ENCODE assay signal across 16 cellular contexts in genomic region chrX:88605222-88605583, GRCh38.
"Had no signal": no experiment of that assay in that cellular context is flagged by ENCODE, and none has a peak within 500 bp of the region (broad histone marks: within the 10 kb centered on the region; RNA-seq: fewer than 3 reads in every experiment).

No MANE protein-coding gene starts in this region.

- H3K27ac ChIP-seq: epithelial cell of prostate, esophagus muscularis mucosa, gastrocnemius medialis, heart right ventricle, left lung, lower lobe of right lung, neutrophil, uterus had no signal

- H3K9me3 ChIP-seq: esophagus muscularis mucosa, gastrocnemius medialis, left lung, lower lobe of right lung, neutrophil, uterus had no signal

- DNase-seq: effector memory CD4-positive, alpha-beta T cell; gastrocnemius medialis; heart right ventricle; islet precursor cell; left lung; lower lobe of right lung; midbrain; small intestine; stimulated activated CD4-positive, alpha-beta T cell treated with anti-CD3 and anti-CD28 coated beads, Interleukin-12 subunit alpha, Interleukin-12 subunit beta, amount 100 ng/mL, for 4 hours; stimulated activated naive CD4-positive, alpha-beta T cell; uterus had no signal

- H3K4me3 Mint-ChIP-seq: memory B cell; natural killer cell treated with Interleukin-12 subunit alpha and Interleukin-12 subunit beta and Interleukin-15 and Interleukin-18, amount 100 ng/mL, for 72 hours had no signal

- H3K4me1 ChIP-seq: esophagus muscularis mucosa, gastrocnemius medialis, heart right ventricle, left lung, lower lobe of right lung, uterus had no signal

- ATAC-seq: gastrocnemius medialis; heart right ventricle; left lung; lower lobe of right lung; natural killer cell treated with Interleukin-12 subunit alpha and Interleukin-12 subunit beta and Interleukin-15 and Interleukin-18, amount 100 ng/mL, for 72 hours had no signal

- H3K27ac Mint-ChIP-seq: memory B cell; natural killer cell treated with Interleukin-12 subunit alpha and Interleukin-12 subunit beta and Interleukin-15 and Interleukin-18, amount 100 ng/mL, for 72 hours had no signal

- H3K4me3 ChIP-seq: esophagus muscularis mucosa, gastrocnemius medialis, heart right ventricle, left lung, lower lobe of right lung, uterus had no signal

- H3K36me3 ChIP-seq: esophagus muscularis mucosa, gastrocnemius medialis, heart right ventricle, left lung, lower lobe of right lung, neutrophil, uterus had no signal

- H3K36me3 Mint-ChIP-seq: memory B cell; natural killer cell treated with Interleukin-12 subunit alpha and Interleukin-12 subunit beta and Interleukin-15 and Interleukin-18, amount 100 ng/mL, for 72 hours had no signal

- H3K27me3 Mint-ChIP-seq: memory B cell; natural killer cell treated with Interleukin-12 subunit alpha and Interleukin-12 subunit beta and Interleukin-15 and Interleukin-18, amount 100 ng/mL, for 72 hours had no signal

- H3K27me3 ChIP-seq: esophagus muscularis mucosa, gastrocnemius medialis, left lung, neutrophil, uterus had no signal

- H3K9me3 Mint-ChIP-seq: memory B cell had no signal

- H3K4me1 Mint-ChIP-seq: memory B cell had no signal
